1 cellular context compared by ENCODE assay signal in the genomic region with DNA sequence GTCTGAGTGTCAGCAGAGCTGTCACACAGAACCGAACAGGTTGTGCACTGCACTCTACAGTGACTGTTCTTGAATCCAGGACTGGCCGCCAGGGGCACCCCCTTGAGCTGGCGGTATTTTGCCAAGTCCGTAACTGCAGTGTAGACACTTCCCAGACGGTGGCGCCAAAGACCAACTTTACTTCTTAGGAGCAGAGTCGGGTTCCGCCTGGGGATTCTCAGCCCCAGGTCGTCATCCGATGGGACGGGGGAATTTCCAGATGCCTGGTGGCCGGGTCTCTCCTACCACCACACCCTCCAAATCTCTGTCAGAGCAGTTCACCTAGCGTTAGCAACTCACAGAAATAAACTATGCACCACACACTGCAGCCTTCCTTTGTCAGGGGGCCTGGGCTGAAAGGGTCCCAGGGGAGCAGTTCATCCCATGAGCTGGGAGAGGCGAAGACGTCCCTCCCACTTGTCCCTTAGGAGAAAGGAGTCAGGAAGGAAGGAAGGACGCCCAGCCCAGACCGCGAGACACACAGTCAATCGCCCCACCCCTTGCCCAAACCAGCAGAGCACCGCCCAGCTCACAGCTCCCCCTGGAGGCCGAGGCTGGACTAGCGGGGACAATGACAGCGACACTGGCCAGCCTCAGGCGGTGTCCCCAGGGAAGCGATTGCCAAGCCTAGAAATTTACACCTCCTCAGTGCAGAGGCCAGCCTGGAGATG.
A peak's percentile ranks its signal among the peaks of the same experiment; 100 is the strongest.
TF ChIP-seq lines count a peak whose summit lies in the region.

No MANE protein-coding gene starts in this region.

TF ChIP-seq in HepG2, 621 proteins besides CTCF, POLR2A, EP300 and RAD21 (continued from another document and continues in another):
- TF ChIP-seq, protein P1, sequence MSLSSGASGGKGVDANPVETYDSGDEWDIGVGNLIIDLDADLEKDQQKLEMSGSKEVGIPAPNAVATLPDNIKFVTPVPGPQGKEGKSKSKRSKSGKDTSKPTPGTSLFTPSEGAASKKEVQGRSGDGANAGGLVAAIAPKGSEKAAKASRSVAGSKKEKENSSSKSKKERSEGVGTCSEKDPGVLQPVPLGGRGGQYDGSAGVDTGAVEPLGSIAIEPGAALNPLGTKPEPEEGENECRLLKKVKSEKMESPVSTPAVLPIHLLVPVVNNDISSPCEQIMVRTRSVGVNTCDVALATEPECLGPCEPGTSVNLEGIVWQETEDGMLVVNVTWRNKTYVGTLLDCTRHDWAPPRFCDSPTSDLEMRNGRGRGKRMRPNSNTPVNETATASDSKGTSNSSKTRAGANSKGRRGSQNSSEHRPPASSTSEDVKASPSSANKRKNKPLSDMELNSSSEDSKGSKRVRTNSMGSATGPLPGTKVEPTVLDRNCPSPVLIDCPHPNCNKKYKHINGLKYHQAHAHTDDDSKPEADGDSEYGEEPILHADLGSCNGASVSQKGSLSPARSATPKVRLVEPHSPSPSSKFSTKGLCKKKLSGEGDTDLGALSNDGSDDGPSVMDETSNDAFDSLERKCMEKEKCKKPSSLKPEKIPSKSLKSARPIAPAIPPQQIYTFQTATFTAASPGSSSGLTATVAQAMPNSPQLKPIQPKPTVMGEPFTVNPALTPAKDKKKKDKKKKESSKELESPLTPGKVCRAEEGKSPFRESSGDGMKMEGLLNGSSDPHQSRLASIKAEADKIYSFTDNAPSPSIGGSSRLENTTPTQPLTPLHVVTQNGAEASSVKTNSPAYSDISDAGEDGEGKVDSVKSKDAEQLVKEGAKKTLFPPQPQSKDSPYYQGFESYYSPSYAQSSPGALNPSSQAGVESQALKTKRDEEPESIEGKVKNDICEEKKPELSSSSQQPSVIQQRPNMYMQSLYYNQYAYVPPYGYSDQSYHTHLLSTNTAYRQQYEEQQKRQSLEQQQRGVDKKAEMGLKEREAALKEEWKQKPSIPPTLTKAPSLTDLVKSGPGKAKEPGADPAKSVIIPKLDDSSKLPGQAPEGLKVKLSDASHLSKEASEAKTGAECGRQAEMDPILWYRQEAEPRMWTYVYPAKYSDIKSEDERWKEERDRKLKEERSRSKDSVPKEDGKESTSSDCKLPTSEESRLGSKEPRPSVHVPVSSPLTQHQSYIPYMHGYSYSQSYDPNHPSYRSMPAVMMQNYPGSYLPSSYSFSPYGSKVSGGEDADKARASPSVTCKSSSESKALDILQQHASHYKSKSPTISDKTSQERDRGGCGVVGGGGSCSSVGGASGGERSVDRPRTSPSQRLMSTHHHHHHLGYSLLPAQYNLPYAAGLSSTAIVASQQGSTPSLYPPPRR (CRISPR knock-in tag; IDR thresholded peaks at IDR 0.05; ENCODE audit: borderline replicate concordance), result peak; percentile 79
- TF ChIP-seq ZNF781 (CRISPR knock-in tag; IDR thresholded peaks at IDR 0.05; ENCODE audit: borderline replicate concordance, not compliant biosample characterization) (peak; percentile 82), ZBTB25 (CRISPR knock-in tag; IDR thresholded peaks at IDR 0.05) (peak; percentile 53; the same call in 1 of the 2 replicates), ZBTB42 (CRISPR knock-in tag; IDR thresholded peaks at IDR 0.05) (no peak; the same call in 1 of the 2 replicates), ZNF670 (CRISPR knock-in tag; IDR thresholded peaks at IDR 0.05; ENCODE audit: borderline replicate concordance) (peak; percentile 52; the same call in 1 of the 2 replicates), MYNN (CRISPR knock-in tag; IDR thresholded peaks at IDR 0.05; ENCODE audit: low read depth) (0 out of 2 replicates have a peak, but pooled peaks have one; percentile 9), ZFYVE20 (CRISPR knock-in tag; IDR thresholded peaks at IDR 0.05; ENCODE audit: borderline replicate concordance, low read depth) (no peak), CCDC6 (CRISPR knock-in tag; IDR thresholded peaks at IDR 0.05) (peak; percentile 87; the same call in 1 of the 2 replicates), KLF13 (CRISPR knock-in tag; IDR thresholded peaks at IDR 0.05) (no peak), TBP (CRISPR knock-in tag; IDR thresholded peaks at IDR 0.05) (no peak), SOX6 (IDR thresholded peaks at IDR 0.05) (no peak), SOX6 (CRISPR knock-in tag; IDR thresholded peaks at IDR 0.05) (peak; percentile 53), ZNF33B (CRISPR knock-in tag; IDR thresholded peaks at IDR 0.05) (no peak), ZNF460 (CRISPR knock-in tag; IDR thresholded peaks at IDR 0.05; ENCODE audit: borderline replicate concordance) (no peak), ZNF205 (CRISPR knock-in tag; IDR thresholded peaks at IDR 0.05) (peak; percentile 46; the same call in 1 of the 2 replicates), IKZF4 (CRISPR knock-in tag; IDR thresholded peaks at IDR 0.05; ENCODE audit: borderline replicate concordance, low read depth, not compliant biosample characterization) (no peak), TFAP4 (IDR thresholded peaks at IDR 0.05; ENCODE audit: borderline replicate concordance, low read depth) (peak; percentile 21; the same call in 1 of the 2 replicates), PAXIP1 (CRISPR knock-in tag; conservative IDR thresholded peaks at IDR 0.05) (peak; percentile 47), ZFP90 (CRISPR knock-in tag; IDR thresholded peaks at IDR 0.05; ENCODE audit: borderline replicate concordance) (0 out of 2 replicates have a peak, but pooled peaks have one; percentile 58), SAP130 (CRISPR knock-in tag; IDR thresholded peaks at IDR 0.05; ENCODE audit: low read depth) (peak; percentile 83), ZNF792 (CRISPR knock-in tag; IDR thresholded peaks at IDR 0.05) (0 out of 2 replicates have a peak, but pooled peaks have one; percentile 31), DMTF1 (CRISPR knock-in tag; IDR thresholded peaks at IDR 0.05) (no peak), SOX13 (IDR thresholded peaks at IDR 0.05) (no peak), SOX13 (CRISPR knock-in tag; conservative IDR thresholded peaks at IDR 0.05 in 1 of 2, IDR thresholded peaks at IDR 0.05 in 1 of 2) (peak in 1 of 2 experiments; percentile 12; a peak in 1 of 4 replicates), ZNF441 (CRISPR knock-in tag; IDR thresholded peaks at IDR 0.05; ENCODE audit: borderline replicate concordance) (no peak; the same call in 1 of the 2 replicates), ZNF354B (CRISPR knock-in tag; IDR thresholded peaks at IDR 0.05) (0 out of 2 replicates have a peak, but pooled peaks have one; percentile 25), PRMT3 (CRISPR knock-in tag; IDR thresholded peaks at IDR 0.05; ENCODE audit: borderline replicate concordance, low read depth) (0 out of 2 replicates have a peak, but pooled peaks have one; percentile 78), ZNF20 (CRISPR knock-in tag; IDR thresholded peaks at IDR 0.05) (no peak), HDAC2 (CRISPR knock-in tag; IDR thresholded peaks at IDR 0.05) (peak; percentile 60; the same call in 1 of the 2 replicates), FOXK1 (CRISPR knock-in tag; IDR thresholded peaks at IDR 0.05; ENCODE audit: borderline replicate concordance, low read depth) (peak; percentile 20; the same call in 1 of the 2 replicates), ZNF607 (CRISPR knock-in tag; IDR thresholded peaks at IDR 0.05; ENCODE audit: borderline replicate concordance) (peak; percentile 49; the same call in 1 of the 2 replicates), E2F1 (CRISPR knock-in tag; IDR thresholded peaks at IDR 0.05) (peak; percentile 66; the same call in 1 of the 2 replicates), RORA (CRISPR knock-in tag; IDR thresholded peaks at IDR 0.05) (no peak), MEF2D (CRISPR knock-in tag; IDR thresholded peaks at IDR 0.05) (peak; percentile 84), ZBTB3 (CRISPR knock-in tag; IDR thresholded peaks at IDR 0.05; ENCODE audit: borderline replicate concordance, low read depth) (no peak)
- TF ChIP-seq, protein P2, sequence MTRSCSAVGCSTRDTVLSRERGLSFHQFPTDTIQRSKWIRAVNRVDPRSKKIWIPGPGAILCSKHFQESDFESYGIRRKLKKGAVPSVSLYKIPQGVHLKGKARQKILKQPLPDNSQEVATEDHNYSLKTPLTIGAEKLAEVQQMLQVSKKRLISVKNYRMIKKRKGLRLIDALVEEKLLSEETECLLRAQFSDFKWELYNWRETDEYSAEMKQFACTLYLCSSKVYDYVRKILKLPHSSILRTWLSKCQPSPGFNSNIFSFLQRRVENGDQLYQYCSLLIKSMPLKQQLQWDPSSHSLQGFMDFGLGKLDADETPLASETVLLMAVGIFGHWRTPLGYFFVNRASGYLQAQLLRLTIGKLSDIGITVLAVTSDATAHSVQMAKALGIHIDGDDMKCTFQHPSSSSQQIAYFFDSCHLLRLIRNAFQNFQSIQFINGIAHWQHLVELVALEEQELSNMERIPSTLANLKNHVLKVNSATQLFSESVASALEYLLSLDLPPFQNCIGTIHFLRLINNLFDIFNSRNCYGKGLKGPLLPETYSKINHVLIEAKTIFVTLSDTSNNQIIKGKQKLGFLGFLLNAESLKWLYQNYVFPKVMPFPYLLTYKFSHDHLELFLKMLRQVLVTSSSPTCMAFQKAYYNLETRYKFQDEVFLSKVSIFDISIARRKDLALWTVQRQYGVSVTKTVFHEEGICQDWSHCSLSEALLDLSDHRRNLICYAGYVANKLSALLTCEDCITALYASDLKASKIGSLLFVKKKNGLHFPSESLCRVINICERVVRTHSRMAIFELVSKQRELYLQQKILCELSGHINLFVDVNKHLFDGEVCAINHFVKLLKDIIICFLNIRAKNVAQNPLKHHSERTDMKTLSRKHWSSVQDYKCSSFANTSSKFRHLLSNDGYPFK (CRISPR knock-in tag; IDR thresholded peaks at IDR 0.05; ENCODE audit: borderline replicate concordance), result peak; percentile 80; the same call in 1 of the 2 replicates
- TF ChIP-seq, protein P3, sequence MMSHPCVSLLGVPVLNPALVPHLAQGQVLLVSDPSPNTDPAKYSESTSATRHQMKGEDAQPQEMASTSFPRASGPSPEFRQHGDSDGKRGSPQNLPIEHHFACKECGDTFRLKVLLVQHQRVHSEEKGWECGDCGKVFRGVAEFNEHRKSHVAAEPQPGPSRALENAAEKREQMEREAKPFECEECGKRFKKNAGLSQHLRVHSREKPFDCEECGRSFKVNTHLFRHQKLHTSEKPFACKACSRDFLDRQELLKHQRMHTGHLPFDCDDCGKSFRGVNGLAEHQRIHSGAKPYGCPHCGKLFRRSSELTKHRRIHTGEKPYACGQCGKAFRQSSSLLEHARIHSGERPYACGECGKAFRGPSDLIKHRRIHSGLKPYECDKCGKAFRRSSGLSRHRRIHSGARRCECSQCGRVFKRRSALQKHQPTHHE (CRISPR knock-in tag; IDR thresholded peaks at IDR 0.05; ENCODE audit: borderline replicate concordance), result no peak
